8 cellular contexts compared by ENCODE assay signal in genomic region chr10:119131512-119132240, GRCh38. TPM values are rescaled to one million over a fixed set of nuclear protein-coding genes. Genes with fewer than 3 reads are reported as not detected.
DNase-seq lines count a peak whose midpoint lies in the region; ATAC-seq and TF ChIP-seq lines count a peak whose summit lies in the region.

No MANE protein-coding gene starts in this region.

- H3K4me1 ChIP-seq in GM23248 (ENCODE audit: insufficient read depth), result peaks cover 17% of the 10 kb centered on the region
- H3K4me1 ChIP-seq in smooth muscle cell (ENCODE audit: low read depth), result no peaks in the 10 kb centered on the region

- peaks cover 36 to 57% of the 10 kb centered on the region in 2 donors for H3K36me3 Mint-ChIP-seq in activated naive CD4-positive, alpha-beta T cell treated with anti-CD3 and anti-CD28 coated beads, Interleukin-2, amount 50 U/mL, for 72 hours

- peak; percentile 81 to 89 for ATAC-seq in activated naive CD4-positive, alpha-beta T cell treated with anti-CD3 and anti-CD28 coated beads, Interleukin-2, amount 50 U/mL, for 72 hours
- ATAC-seq in stimulated activated naive CD8-positive, alpha-beta T cell treated with anti-CD3 and anti-CD28 coated beads, Interleukin-15, amount 100 ng/mL, for 72 hours, result peak; percentile 89

- H3K4me3 ChIP-seq in GM23248, result peak overlapping the region; percentile 48
- no peak overlapping the region for H3K4me3 ChIP-seq in smooth muscle cell

- H3K27me3 ChIP-seq in GM23248 (replicated peaks; ENCODE audit: insufficient read depth) (no peaks in the 10 kb centered on the region), smooth muscle cell (ENCODE audit: low read depth) (no peaks in the 10 kb centered on the region)

- H3F3A ChIP-seq in GM23248 (ENCODE audit: insufficient read depth) (peaks cover 11% of the 10 kb centered on the region), smooth muscle cell (ENCODE audit: low read depth) (no peaks in the 10 kb centered on the region)

- H3K9me2 ChIP-seq in GM23248 (ENCODE audit: insufficient read depth), result no peaks in the 10 kb centered on the region

- H3K9ac ChIP-seq in GM23248 (peak overlapping the region; percentile 53), smooth muscle cell (ENCODE audit: low read depth) (no peak overlapping the region)

- H3K9me3 Mint-ChIP-seq in activated naive CD4-positive, alpha-beta T cell treated with anti-CD3 and anti-CD28 coated beads, Interleukin-2, amount 50 U/mL, for 72 hours, result peaks cover 3 to 4% of the 10 kb centered on the region in 2 donors
- H3K9me3 Mint-ChIP-seq in stimulated activated naive CD8-positive, alpha-beta T cell treated with anti-CD3 and anti-CD28 coated beads, Interleukin-15, amount 100 ng/mL, for 72 hours, result no peaks in the 10 kb centered on the region

- H3K79me2 ChIP-seq in GM23248 (ENCODE audit: insufficient read depth), result no peaks in the 10 kb centered on the region
- H3K79me2 ChIP-seq in smooth muscle cell (ENCODE audit: low read depth), result no peaks in the 10 kb centered on the region

- no peaks in the 10 kb centered on the region for H3K27me3 Mint-ChIP-seq in stimulated activated naive CD8-positive, alpha-beta T cell treated with anti-CD3 and anti-CD28 coated beads, Interleukin-15, amount 100 ng/mL, for 72 hours

- peak overlapping the region; percentile 79 to 87 for H3K4me3 Mint-ChIP-seq in stimulated activated naive CD8-positive, alpha-beta T cell treated with anti-CD3 and anti-CD28 coated beads, Interleukin-15, amount 100 ng/mL, for 72 hours

- WGBS in GM23248 (ENCODE audit: low coverage in 1 of 2, low lambda C conversion rate in 2 of 2, missing lambda C conversion rate in 2 of 2), 2 experiments, result 67 to 70% methylated on average over 10 of the region's 10 CpGs
- WGBS in smooth muscle cell (ENCODE audit: low lambda C conversion rate), result 85% methylated on average over 10 of the region's 10 CpGs

- H3K4me1 Mint-ChIP-seq in stimulated activated naive CD8-positive, alpha-beta T cell treated with anti-CD3 and anti-CD28 coated beads, Interleukin-15, amount 100 ng/mL, for 72 hours, result peaks cover 43% of the 10 kb centered on the region

- H4K20me1 ChIP-seq in GM23248 (ENCODE audit: insufficient read depth), result no peaks in the 10 kb centered on the region
- no peaks in the 10 kb centered on the region for H4K20me1 ChIP-seq in smooth muscle cell (ENCODE audit: low read depth)

- H3K27ac ChIP-seq in GM23248, result peak overlapping the region; percentile 18
- no peak overlapping the region for H3K27ac ChIP-seq in smooth muscle cell (ENCODE audit: low read depth)

- H2AFZ ChIP-seq in GM23248, result peak overlapping the region; percentile 25
- H2AFZ ChIP-seq in smooth muscle cell (ENCODE audit: low read depth), result no peak overlapping the region

- DNase-seq in ELR (ENCODE audit: low read depth) (peak; percentile 28), GM23248 (peak; percentile 48), NOMO-1 treated with dmso at 0.1 percent for 144 hours (lab: John Stamatoyannopoulos, UW; ENCODE audit: unreplicated experiment) (peak; percentile 86), kidney tubule cell (ENCODE audit: low spot score) (peak; percentile 49), OCI-M2 (lab: John Stamatoyannopoulos, UW; ENCODE audit: unreplicated experiment) (no peak), smooth muscle cell (lab: John Stamatoyannopoulos, UW; ENCODE audit: unreplicated experiment) (no peak)
- DNase-seq in activated naive CD4-positive, alpha-beta T cell treated with anti-CD3 and anti-CD28 coated beads, Interleukin-2, amount 50 U/mL, for 72 hours (ENCODE audit: low spot score in 2 of 2), result peak in 1 of 2 donors; percentile 45
- DNase-seq in stimulated activated naive CD8-positive, alpha-beta T cell treated with anti-CD3 and anti-CD28 coated beads, Interleukin-15, amount 100 ng/mL, for 72 hours, result peak; percentile 40 to 69

- no peak for TF ChIP-seq CTCF in smooth muscle cell (IDR thresholded peaks at IDR 0.05; ENCODE audit: borderline replicate concordance, insufficient read depth, poor library complexity, severe bottlenecking)

- peak overlapping the region; percentile 94 to 99 for H3K27ac Mint-ChIP-seq in activated naive CD4-positive, alpha-beta T cell treated with anti-CD3 and anti-CD28 coated beads, Interleukin-2, amount 50 U/mL, for 72 hours
- H3K27ac Mint-ChIP-seq in stimulated activated naive CD8-positive, alpha-beta T cell treated with anti-CD3 and anti-CD28 coated beads, Interleukin-15, amount 100 ng/mL, for 72 hours, result peak overlapping the region; percentile 98

- in situ Hi-C loops in GM23248 (cut with MboI), result no loop called here

- H3K36me3 ChIP-seq in GM23248 (ENCODE audit: low read depth) (peaks cover 32% of the 10 kb centered on the region), smooth muscle cell (ENCODE audit: low read depth) (peaks cover 2% of the 10 kb centered on the region)

- no peaks in the 10 kb centered on the region for H3K9me3 ChIP-seq in GM23248 (ENCODE audit: low read depth)
- H3K9me3 ChIP-seq in smooth muscle cell (replicated peaks; ENCODE audit: low read depth), result no peaks in the 10 kb centered on the region

- H3K4me2 ChIP-seq in GM23248 (ENCODE audit: unreplicated experiment) (peak overlapping the region; percentile 60), smooth muscle cell (no peak overlapping the region)

RNA-seq across cellular contexts. Expression of gene DENND10, which starts 27.8 kb away (rescaled TPM):
- 76.1 and 91.3 TPM in 2 replicates for total RNA-seq in GM23248 (2014; rRNA removed; shearing (Covaris generic))
- 77.9 and 82.9 TPM in 2 replicates for polyA plus RNA-seq in GM23248 (2016; fragmentation: Nextera tagmentation; extraction: Ambion mirVana)
- total RNA-seq in activated naive CD4-positive, alpha-beta T cell treated with anti-CD3 and anti-CD28 coated beads, Interleukin-2, amount 50 U/mL, for 72 hours, result 10 to 100 TPM; 10.3 to 23.0 TPM
- total RNA-seq in smooth muscle cell, result 45.1 and 57.0 TPM in 2 replicates
- polyA plus RNA-seq in smooth muscle cell, result 51.0 and 57.2 TPM in 2 replicates

RNA-seq across cellular contexts. Expression of gene SFXN4, which starts 33.8 kb away (rescaled TPM):
- 10.7 and 13.1 TPM in 2 replicates for total RNA-seq in GM23248 (2014; rRNA removed; shearing (Covaris generic))
- polyA plus RNA-seq in GM23248 (2016; fragmentation: Nextera tagmentation; extraction: Ambion mirVana), result 17.4 and 17.6 TPM in 2 replicates
- total RNA-seq in activated naive CD4-positive, alpha-beta T cell treated with anti-CD3 and anti-CD28 coated beads, Interleukin-2, amount 50 U/mL, for 72 hours, result 10 to 100 TPM; 36.4 to 40.2 TPM
- 7.9 and 12.2 TPM in 2 replicates for total RNA-seq in smooth muscle cell
- 12.8 and 16.2 TPM in 2 replicates for polyA plus RNA-seq in smooth muscle cell

RNA-seq across cellular contexts. Expression of gene PRDX3, which starts 46.9 kb away (rescaled TPM):
- total RNA-seq in GM23248 (2014; rRNA removed; shearing (Covaris generic)), result 246 TPM in 2 replicates
- 302 and 306 TPM in 2 replicates for polyA plus RNA-seq in GM23248 (2016; fragmentation: Nextera tagmentation; extraction: Ambion mirVana)
- total RNA-seq in activated naive CD4-positive, alpha-beta T cell treated with anti-CD3 and anti-CD28 coated beads, Interleukin-2, amount 50 U/mL, for 72 hours, result 100 to 1,000 TPM; 222 to 246 TPM
- 156 and 162 TPM in 2 replicates for total RNA-seq in smooth muscle cell
- 97.3 and 123 TPM in 2 replicates for polyA plus RNA-seq in smooth muscle cell

RNA-seq across cellular contexts. Expression of gene EIF3A, which starts 51.1 kb away (rescaled TPM):
- total RNA-seq in GM23248 (2014; rRNA removed; shearing (Covaris generic)), result 91.3 and 98.6 TPM in 2 replicates
- 74.5 and 74.9 TPM in 2 replicates for polyA plus RNA-seq in GM23248 (2016; fragmentation: Nextera tagmentation; extraction: Ambion mirVana)
- total RNA-seq in activated naive CD4-positive, alpha-beta T cell treated with anti-CD3 and anti-CD28 coated beads, Interleukin-2, amount 50 U/mL, for 72 hours, result 100 to 1,000 TPM; 125 to 129 TPM
- 95.0 and 105 TPM in 2 replicates for total RNA-seq in smooth muscle cell
- 37.9 and 51.5 TPM in 2 replicates for polyA plus RNA-seq in smooth muscle cell

Comparison
In these comparisons a context has a peak if more than half of its experiments do, and no peak if none do; other contexts are left out.
1. DNase-seq: peak in ELR (single experiment), GM23248 (single experiment), NOMO-1 treated with dmso at 0.1 percent for 144 hours (single experiment), kidney tubule cell (single experiment) and stimulated activated naive CD8-positive, alpha-beta T cell treated with anti-CD3 and anti-CD28 coated beads, Interleukin-15, amount 100 ng/mL, for 72 hours (2 of 2); none in OCI-M2 (single experiment) and smooth muscle cell (single experiment).